ENCODE assay signal across 8 cellular contexts in genomic region chr2:73071452-73072399, GRCh38. TPM values are rescaled to one million over a fixed set of nuclear protein-coding genes. Genes with fewer than 3 reads are reported as not detected.
A peak's percentile ranks its signal among the peaks of the same experiment; 100 is the strongest.
DNase-seq lines count a peak whose midpoint lies in the region; ATAC-seq and TF ChIP-seq lines count a peak whose summit lies in the region.

SFXN5 (minus strand) TSS chr2:73071712; CDS start chr2:73071705, 7 bp downstream.

- peak within 1 kb of the TSS; percentile 73 for H3K27ac ChIP-seq in CD8-positive, alpha-beta T cell (ENCODE audit: low read depth, low read length)

- peaks cover 13% of the 10 kb centered on the region for H3K4me1 ChIP-seq in CD8-positive, alpha-beta T cell (ENCODE audit: insufficient read depth, low read length)

- intact Hi-C loops in CD8-positive, alpha-beta T cell (cut with DNase I, micrococcal nuclease): loop anchor here (1.0 to 5.0 kb wide), 19 partner anchors 40 to 1939 kb away; partner anchors contain the start of genes EXOC6B (in 2 of the 2), SMYD5 (in 2 of the 2), ALMS1 (in 1 of the 2) and CCT7 (in 1 of the 2)

- CTCF ChIA-PET in CD8-positive, alpha-beta T cell (lab: Charles Lee): interaction anchor here (1.1 to 2.0 kb wide), 6 partner anchors 13 to 141 kb away, joined by 3 to 6 read pairs (median 6); no protein-coding TSS in a partner anchor

- peak within 1 kb of the TSS; percentile 92 for H3K27ac Mint-ChIP-seq in CD8-positive, alpha-beta T cell

- peaks cover 9% of the 10 kb centered on the region for H3K36me3 Mint-ChIP-seq in CD8-positive, alpha-beta T cell

- H3K4me3 ChIP-seq in CD8-positive, alpha-beta T cell (ENCODE audit: low read depth, low read length): peak within 1 kb of the TSS; percentile 94

- POLR2A ChIA-PET in CD8-positive, alpha-beta T cell (lab: Charles Lee): interaction anchor here (0.9 to 2.0 kb wide), 5 partner anchors 9 to 666 kb away, joined by 3 to 12 read pairs (median 4); partner anchors contain the start of genes CCT7, PRADC1 and TPRKB

- no peaks in the 10 kb centered on the region for H3K27me3 Mint-ChIP-seq in CD8-positive, alpha-beta T cell (ENCODE audit: low read depth)

- H3K4me1 Mint-ChIP-seq in CD8-positive, alpha-beta T cell (ENCODE audit: low read depth): peaks cover 41% of the 10 kb centered on the region

- no peaks in the 10 kb centered on the region for H3K36me3 ChIP-seq in CD8-positive, alpha-beta T cell (ENCODE audit: insufficient read depth, low read length)

- H3K9me3 ChIP-seq in CD8-positive, alpha-beta T cell (ENCODE audit: low read length): no peaks in the 10 kb centered on the region

- peak; percentile 80 for ATAC-seq in CD8-positive, alpha-beta T cell
- ATAC-seq in GM19463 (IDR thresholded peaks at IDR 0.05; ENCODE audit: unreplicated experiment): peak; percentile 69

- peak; percentile 81 to 91 (median 87) for DNase-seq in CD8-positive, alpha-beta T cell
- peak; percentile 89 for DNase-seq in HPDE6-E6E7 (ENCODE audit: extremely low spot score)
- peak; percentile 25 for DNase-seq in NK-92 (lab: John Stamatoyannopoulos, UW; ENCODE audit: unreplicated experiment)
- peak; percentile 73 to 81 for DNase-seq in activated CD8-positive, alpha-beta memory T cell treated with anti-CD3 and anti-CD28 coated beads for 1 hour (ENCODE audit: extremely low read depth in 1 of 2, low read depth in 1 of 2)
- peak; percentile 80 for DNase-seq in effector CD8-positive, alpha-beta T cell (lab: John Stamatoyannopoulos, UW)
- peak; percentile 93 to 94 for DNase-seq in lung microvascular endothelial cell (ENCODE audit: low read depth in 2 of 2)
- peak; percentile 74 to 86 (median 82) for DNase-seq in stimulated activated CD4-positive, alpha-beta T cell treated with anti-CD3 and anti-CD28 coated beads, TNF-alpha, amount 100 ng/mL, for 48 hours (ENCODE audit: low read depth in 3 of 3)

- no peak for TF ChIP-seq CTCF in CD8-positive, alpha-beta T cell (IDR thresholded peaks at IDR 0.05)

- H3K4me3 Mint-ChIP-seq in CD8-positive, alpha-beta T cell: peak within 1 kb of the TSS; percentile 96

- H3K27me3 ChIP-seq in CD8-positive, alpha-beta T cell (ENCODE audit: insufficient read depth, low read length): no peaks in the 10 kb centered on the region

- H3K9me3 Mint-ChIP-seq in CD8-positive, alpha-beta T cell: no peaks in the 10 kb centered on the region

RNA-seq across cellular contexts. Expression of gene SFXN5, which starts in this region (rescaled TPM):
- total RNA-seq in CD8-positive, alpha-beta T cell: 1 to 10 TPM; 6.1 to 9.3 TPM
- 8.1 and 8.9 TPM in 2 replicates for total RNA-seq in lung microvascular endothelial cell

Comparison
In these comparisons a context has a peak if more than half of its experiments do, and no peak if none do; other contexts are left out.
1. Peak in every context shown above with its lines: DNase-seq, ATAC-seq, H3K4me3 ChIP-seq and H3K27ac ChIP-seq.
2. DNase-seq: peak in every context shown above with its lines; median percentile 94 in lung microvascular endothelial cell; 89 in HPDE6-E6E7; 87 in CD8-positive, alpha-beta T cell; 82 in stimulated activated CD4-positive, alpha-beta T cell treated with anti-CD3 and anti-CD28 coated beads, TNF-alpha, amount 100 ng/mL, for 48 hours; 80 in effector CD8-positive, alpha-beta T cell; 77 in activated CD8-positive, alpha-beta memory T cell treated with anti-CD3 and anti-CD28 coated beads for 1 hour; 25 in NK-92.